In the genomic region with DNA sequence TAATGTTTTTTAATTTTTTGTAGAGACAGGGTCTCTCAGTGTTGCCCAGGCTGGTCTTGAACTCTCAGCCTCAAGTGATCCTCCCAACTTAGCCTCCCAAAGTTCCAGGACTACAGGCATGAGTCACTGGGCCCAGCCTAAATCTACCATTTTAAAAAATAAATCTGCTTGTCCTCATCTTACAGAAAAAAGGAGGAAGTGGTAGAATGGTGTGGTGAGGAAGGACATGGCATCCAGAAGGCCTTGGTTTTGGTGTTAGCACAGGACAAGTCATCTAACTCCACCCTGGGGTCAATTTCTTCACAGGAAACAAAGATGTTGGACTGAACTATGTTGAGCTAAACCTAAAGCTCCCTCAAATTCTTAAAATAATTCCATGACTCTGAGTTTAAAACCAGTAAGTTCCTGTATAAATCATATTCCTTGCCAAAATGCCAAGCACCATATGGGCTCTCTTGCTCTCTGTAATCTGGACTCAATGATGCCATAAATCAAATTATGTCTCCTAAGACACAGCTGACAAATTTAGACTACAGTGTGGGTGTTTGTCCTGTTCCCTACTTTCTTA, we compare ENCODE assay signal across 32 cellular contexts.
DNase-seq lines count a peak whose midpoint lies in the region; ATAC-seq, FAIRE-seq and TF ChIP-seq lines count a peak whose summit lies in the region.
"Had no signal": no experiment of that assay in that cellular context is flagged by ENCODE, and none has a peak within 500 bp of the region (broad histone marks: within the 10 kb centered on the region; RNA-seq: fewer than 3 reads in every experiment).

No MANE protein-coding gene starts in this region.

- no peak overlapping the region for H3K27ac ChIP-seq in K562 (ENCODE audit: extremely low read depth, low read depth, low read length)
- H3K27ac ChIP-seq: esophagus muscularis mucosa, left lung, neutrophil, prostate gland, sigmoid colon, SJCRH30, suprapubic skin had no signal

- H3K9me1 ChIP-seq in K562 (ENCODE audit: control insufficient read depth, insufficient read depth, low read length), result no peaks in the 10 kb centered on the region

- no peaks in the 10 kb centered on the region for H3K27me3 ChIP-seq in K562 (ENCODE audit: control insufficient read depth in 2 of 2, insufficient read depth in 2 of 2, low read length in 2 of 2)
- H3K27me3 ChIP-seq: esophagus muscularis mucosa, left lung, neutrophil, sigmoid colon, SJCRH30, suprapubic skin had no signal

- CTCF ChIA-PET in K562 (lab: Yijun Ruan, JAX; ENCODE audit: low intra/inter-chr PET ratio), result no interaction called here
- CTCF ChIA-PET in activated CD4-positive, alpha-beta memory T cell treated with anti-CD3 and anti-CD28 coated beads for 36 hours (lab: Charles Lee), result interaction anchor here (0.6 kb wide), 1 partner anchor 11 kb away, joined by 3 read pairs; no protein-coding TSS in a partner anchor

- H3K79me2 ChIP-seq in K562 (ENCODE audit: control insufficient read depth, insufficient read depth, low read length), result no peaks in the 10 kb centered on the region

- TF ChIP-seq POLR2A in K562 (conservative IDR thresholded peaks at IDR 0.05), result no peak

- intact Hi-C loops in K562 (cut with micrococcal nuclease), result no loop called here
- intact Hi-C loops in activated CD4-positive, alpha-beta memory T cell treated with anti-CD3 and anti-CD28 coated beads for 36 hours (cut with micrococcal nuclease), result no loop called here

- no peaks in the 10 kb centered on the region for H3K27me3 Mint-ChIP-seq in activated CD4-positive, alpha-beta memory T cell treated with anti-CD3 and anti-CD28 coated beads for 36 hours
- H3K27me3 Mint-ChIP-seq: stimulated activated naive B cell treated with anti-CD40 and anti-IgM and Interleukin-4, amounts not matched to agents 10 μg/mL and 1 μg/mL and 100 μg/mL, for 72 hours had no signal

- no peaks in the 10 kb centered on the region for H3K9me3 ChIP-seq in K562 (replicated peaks; ENCODE audit: control insufficient read depth, insufficient read depth, low read depth, low read length)
- H3K9me3 ChIP-seq: Caco-2, esophagus muscularis mucosa, left lung, neutrophil, prostate gland, sigmoid colon, SJCRH30, suprapubic skin had no signal

- ATAC-seq in K562 (no peak), HG03175 (IDR thresholded peaks at IDR 0.05; ENCODE audit: unreplicated experiment) (no peak), GM19455 (IDR thresholded peaks at IDR 0.05; ENCODE audit: unreplicated experiment) (no peak)
- ATAC-seq in stimulated activated naive CD8-positive, alpha-beta T cell treated with anti-CD3 and anti-CD28 coated beads, Interleukin-15, Interleukin-2, amounts not matched to agents 100 U/mL and 50 U/mL, for 24 hours, result no peak
- ATAC-seq: left lung; stimulated activated naive B cell treated with anti-CD40 and anti-IgM and Interleukin-4, amounts not matched to agents 10 μg/mL and 1 μg/mL and 100 μg/mL, for 72 hours had no signal

- H3K4me1 Mint-ChIP-seq in activated CD4-positive, alpha-beta memory T cell treated with anti-CD3 and anti-CD28 coated beads for 36 hours (ENCODE audit: low read depth), result no peaks in the 10 kb centered on the region
- H3K4me1 Mint-ChIP-seq: activated naive CD8-positive, alpha-beta T cell treated with anti-CD3 and anti-CD28 coated beads, Interleukin-2, amount 10 ng/mL, durations not matched to agents 7 days and 5 days; stimulated activated naive B cell treated with anti-CD40 and anti-IgM and Interleukin-4, amounts not matched to agents 10 μg/mL and 1 μg/mL and 100 μg/mL, for 72 hours had no signal

- H3K4me3 Mint-ChIP-seq in activated CD4-positive, alpha-beta memory T cell treated with anti-CD3 and anti-CD28 coated beads for 36 hours, result no peak overlapping the region
- H3K4me3 Mint-ChIP-seq: activated naive CD8-positive, alpha-beta T cell treated with anti-CD3 and anti-CD28 coated beads, Interleukin-2, amount 10 ng/mL, durations not matched to agents 7 days and 5 days; dendritic cell treated with granulocyte-macrophage colony-stimulating factor and Interleukin-4, amounts not matched to agents 40 ng/mL and 50 ng/mL, for 4 days; endodermal cell; HFFc6; stimulated activated naive B cell treated with anti-CD40 and anti-IgM and Interleukin-4, amounts not matched to agents 10 μg/mL and 1 μg/mL and 100 μg/mL, for 72 hours had no signal

- POLR2A ChIA-PET in K562 (lab: Yijun Ruan, JAX), result no interaction called here
- POLR2A ChIA-PET in activated CD4-positive, alpha-beta memory T cell treated with anti-CD3 and anti-CD28 coated beads for 36 hours (lab: Charles Lee), result no interaction called here

- no peaks in the 10 kb centered on the region for H3K36me3 Mint-ChIP-seq in activated CD4-positive, alpha-beta memory T cell treated with anti-CD3 and anti-CD28 coated beads for 36 hours
- H3K36me3 Mint-ChIP-seq: activated naive CD8-positive, alpha-beta T cell treated with anti-CD3 and anti-CD28 coated beads, Interleukin-2, amount 10 ng/mL, durations not matched to agents 7 days and 5 days; stimulated activated naive B cell treated with anti-CD40 and anti-IgM and Interleukin-4, amounts not matched to agents 10 μg/mL and 1 μg/mL and 100 μg/mL, for 72 hours had no signal

- no peak overlapping the region for H3K27ac Mint-ChIP-seq in activated CD4-positive, alpha-beta memory T cell treated with anti-CD3 and anti-CD28 coated beads for 36 hours
- H3K27ac Mint-ChIP-seq: activated naive CD8-positive, alpha-beta T cell treated with anti-CD3 and anti-CD28 coated beads, Interleukin-2, amount 10 ng/mL, durations not matched to agents 7 days and 5 days; dendritic cell treated with granulocyte-macrophage colony-stimulating factor and Interleukin-4, amounts not matched to agents 40 ng/mL and 50 ng/mL, for 4 days; endodermal cell; HFFc6; stimulated activated naive B cell treated with anti-CD40 and anti-IgM and Interleukin-4, amounts not matched to agents 10 μg/mL and 1 μg/mL and 100 μg/mL, for 72 hours had no signal

- H3K4me1 ChIP-seq in K562 (replicated peaks in 1 of 2; ENCODE audit: control insufficient read depth in 2 of 2, insufficient read depth in 2 of 2, low read length in 2 of 2), result no peaks in the 10 kb centered on the region; a peak in 1 of 5 replicates
- H3K4me1 ChIP-seq: esophagus muscularis mucosa, left lung, prostate gland, sigmoid colon, SJCRH30, suprapubic skin had no signal

- no peak overlapping the region for H3K9ac ChIP-seq in K562 (ENCODE audit: insufficient read depth in 1 of 2, low read depth in 2 of 2, low read length in 2 of 2)

- TF ChIP-seq RAD21 in K562 (CRISPR knock-in tag; conservative IDR thresholded peaks at IDR 0.05 in 1 of 2, IDR thresholded peaks at IDR 0.05 in 1 of 2), result no peak

- TF ChIP-seq CTCF in K562 (IDR thresholded peaks at IDR 0.05 in 2 of 3, conservative IDR thresholded peaks at IDR 0.05 in 1 of 3; ENCODE audit: insufficient read depth in 2 of 3, low read depth in 1 of 3, low read length in 3 of 3), result no peak

- H3K4me2 ChIP-seq in K562 (ENCODE audit: insufficient read depth, low read length), result no peak overlapping the region

- TF ChIP-seq EP300 in K562 (IDR thresholded peaks at IDR 0.05; ENCODE audit: low read length), result no peak

- BruUV-seq in K562 (replicated peaks; lab: Mats Ljungman, UMichigan), result no TSS peak

- H3K9me3 Mint-ChIP-seq in activated CD4-positive, alpha-beta memory T cell treated with anti-CD3 and anti-CD28 coated beads for 36 hours, result no peaks in the 10 kb centered on the region
- H3K9me3 Mint-ChIP-seq: activated naive CD8-positive, alpha-beta T cell treated with anti-CD3 and anti-CD28 coated beads, Interleukin-2, amount 10 ng/mL, durations not matched to agents 7 days and 5 days; dendritic cell treated with granulocyte-macrophage colony-stimulating factor and Interleukin-4, amounts not matched to agents 40 ng/mL and 50 ng/mL, for 4 days; endodermal cell; HFFc6; stimulated activated naive B cell treated with anti-CD40 and anti-IgM and Interleukin-4, amounts not matched to agents 10 μg/mL and 1 μg/mL and 100 μg/mL, for 72 hours had no signal

- H4K20me1 ChIP-seq in K562 (replicated peaks; ENCODE audit: control insufficient read depth, insufficient read depth, low read length), result no peaks in the 10 kb centered on the region

- in situ Hi-C loops in K562 (cut with MboI), result no loop called here

- DNase-seq in AG20443 (ENCODE audit: low spot score), result peak; percentile 32
- peak; percentile 42 for DNase-seq in HCEC 1CT
- DNase-seq in NOMO-1 treated with DMSO at 0.1 percent for 48 hours (lab: John Stamatoyannopoulos, UW; ENCODE audit: unreplicated experiment), result peak; percentile 50
- DNase-seq in K562 (ENCODE audit: extremely low read depth in 1 of 4, low spot score in 3 of 4), result no peak
- DNase-seq in activated CD4-positive, alpha-beta memory T cell treated with anti-CD3 and anti-CD28 coated beads for 36 hours, result no peak
- DNase-seq in stimulated activated naive CD8-positive, alpha-beta T cell treated with anti-CD3 and anti-CD28 coated beads, Interleukin-15, Interleukin-2, amounts not matched to agents 100 U/mL and 50 U/mL, for 24 hours, result no peak
- DNase-seq: ACHN; activated CD8-positive, alpha-beta memory T cell treated with anti-CD3 and anti-CD28 coated beads for 24 hours; activated effector memory CD4-positive, alpha-beta T cell treated with Interleukin-2 at 50 U/mL for 16 hours; activated naive CD8-positive, alpha-beta T cell treated with anti-CD3 and anti-CD28 coated beads, Interleukin-2, amount 10 ng/mL, durations not matched to agents 7 days and 5 days; C1 segment of cervical spinal cord; Caco-2; central memory CD4-positive, alpha-beta T cell; DND-41; endodermal cell; HFFc6; left lung; NCI-H1436; NCI-H510A treated with DMSO at 0.1 percent for 48 hours; sigmoid colon; SJCRH30; stimulated activated CD4-positive, alpha-beta T cell treated with anti-CD3 and anti-CD28 coated beads, Interleukin-4, amount 100 ng/mL, for 4 hours; stimulated activated naive B cell treated with anti-CD40 and anti-IgM and Interleukin-4, amounts not matched to agents 10 μg/mL and 1 μg/mL and 100 μg/mL, for 72 hours; T-helper 1 cell had no signal

- H3K36me3 ChIP-seq in K562 (ENCODE audit: control insufficient read depth, insufficient read depth, low read length), result no peaks in the 10 kb centered on the region
- H3K36me3 ChIP-seq: esophagus muscularis mucosa, left lung, neutrophil, prostate gland, sigmoid colon, SJCRH30, suprapubic skin had no signal

- no peak for FAIRE-seq in K562 (lab: Jason Lieb, UNC)
- FAIRE-seq: RCC 7860 had no signal

- H2AFZ ChIP-seq in K562 (ENCODE audit: low read depth, low read length), result no peak overlapping the region

- no peak overlapping the region for H3K4me3 ChIP-seq in K562
- H3K4me3 ChIP-seq: esophagus muscularis mucosa, left lung, prostate gland, sigmoid colon, SJCRH30, suprapubic skin had no signal

TF ChIP-seq in K562, 482 proteins besides CTCF, POLR2A, EP300 and RAD21 (continues in another document):
- no peak for TF ChIP-seq ZEB2 (IDR thresholded peaks at IDR 0.05)
- no peak for TF ChIP-seq MCM7 (IDR thresholded peaks at IDR 0.05)

Comparison
In these comparisons a context has a peak if more than half of its experiments do, and no peak if none do; other contexts are left out.
1. DNase-seq: peak in AG20443 (single experiment), HCEC 1CT (single experiment) and NOMO-1 treated with DMSO at 0.1 percent for 48 hours (single experiment); none in K562 (0 of 4), activated CD4-positive, alpha-beta memory T cell treated with anti-CD3 and anti-CD28 coated beads for 36 hours (single experiment) and stimulated activated naive CD8-positive, alpha-beta T cell treated with anti-CD3 and anti-CD28 coated beads, Interleukin-15, Interleukin-2, amounts not matched to agents 100 U/mL and 50 U/mL, for 24 hours (single experiment).